ENCODE assay signal across 8 cellular contexts in the genomic region with DNA sequence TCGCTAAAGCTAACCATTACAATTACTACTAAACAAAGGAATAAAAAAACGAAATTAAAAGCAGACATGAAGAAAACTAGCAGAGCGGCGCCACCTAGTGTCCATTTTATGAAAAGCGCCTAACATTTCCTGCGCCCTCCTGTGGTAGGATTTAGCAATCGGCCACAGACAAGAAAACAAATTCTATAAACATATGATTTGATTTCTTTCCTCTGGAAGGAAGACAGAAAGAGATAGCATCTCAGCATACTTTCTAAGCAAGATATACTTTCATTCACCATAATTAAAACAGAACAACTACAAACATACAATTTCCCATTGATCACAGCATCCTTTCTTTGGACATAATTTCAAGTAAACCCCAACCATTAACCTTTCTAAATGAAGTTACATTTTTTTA.
DNase-seq lines count a peak whose midpoint lies in the region; ATAC-seq and TF ChIP-seq lines count a peak whose summit lies in the region.

No MANE protein-coding gene starts in this region.

- H3K9me3 ChIP-seq in skeletal muscle tissue (ENCODE audit: control insufficient read depth in 3 of 3, low read length in 3 of 3) = no peaks in the 10 kb centered on the region

- no peak for ATAC-seq in HG03108 (IDR thresholded peaks at IDR 0.05; ENCODE audit: unreplicated experiment)
- no peak for ATAC-seq in HG03521 (IDR thresholded peaks at IDR 0.05; ENCODE audit: unreplicated experiment)

- peaks cover 13 to 25% (median 21%) of the 10 kb centered on the region in 3 donors for H3K4me1 ChIP-seq in skeletal muscle tissue (ENCODE audit: control insufficient read depth in 3 of 3, insufficient read depth in 3 of 3, low read length in 3 of 3)

- H3K9ac ChIP-seq in skeletal muscle tissue (ENCODE audit: low read depth in 1 of 3, low read length in 3 of 3) = peak overlapping the region in 2 of 3 donors; percentile 35 to 57

- DNase-seq in GM06990 (ENCODE audit: extremely low read depth, insufficient read length) (peak; percentile 6), NCI-H1105 (lab: John Stamatoyannopoulos, UW) (peak; percentile 61), T-helper 2 cell (peak; percentile 15 to 65 (median 37)), astrocyte of the cerebellum (ENCODE audit: low read depth) (peak; percentile 63), hepatic stellate cell (ENCODE audit: low spot score) (peak; percentile 24)

- in situ Hi-C loops in astrocyte of the cerebellum (cut with HindIII; ENCODE audit: low sequenced_read_pairs) = no loop called here

- no peak overlapping the region for H3K4me3 ChIP-seq in GM06990 (replicated peaks; ENCODE audit: low read depth, low read length)
- no peak overlapping the region for H3K4me3 ChIP-seq in astrocyte of the cerebellum (ENCODE audit: low read depth, low read length)
- peak overlapping the region in 1 of 3 donors; percentile 49 for H3K4me3 ChIP-seq in skeletal muscle tissue (ENCODE audit: low read length in 3 of 3)

- TF ChIP-seq CTCF in GM06990 (IDR thresholded peaks at IDR 0.05; ENCODE audit: insufficient read depth, low read length, poor library complexity, severe bottlenecking) (peak; percentile 100), astrocyte of the cerebellum (IDR thresholded peaks at IDR 0.05; ENCODE audit: low read depth, low read length, missing control alignments) (peak; percentile 100)

- H3K27ac ChIP-seq in skeletal muscle tissue (ENCODE audit: low read depth, low read length) = no peak overlapping the region

- H3K36me3 ChIP-seq in GM06990 (ENCODE audit: control insufficient read depth, insufficient read depth, low read length) (no peaks in the 10 kb centered on the region), skeletal muscle tissue (ENCODE audit: control insufficient read depth in 3 of 3, insufficient read depth in 3 of 3, low read length in 3 of 3) (no peaks in the 10 kb centered on the region)

- H3K27me3 ChIP-seq in GM06990 (replicated peaks; ENCODE audit: control insufficient read depth, insufficient read depth, low read length) = no peaks in the 10 kb centered on the region; the same call in 1 of the 2 replicates
- no peaks in the 10 kb centered on the region for H3K27me3 ChIP-seq in skeletal muscle tissue (ENCODE audit: control insufficient read depth in 3 of 3, insufficient read depth in 3 of 3, low read length in 3 of 3)

Comparison
In these comparisons a context has a peak if more than half of its experiments do, and no peak if none do; other contexts are left out.
1. DNase-seq: peak in every context shown above with its lines; median percentile 63 in astrocyte of the cerebellum; 61 in NCI-H1105; 37 in T-helper 2 cell; 24 in hepatic stellate cell; 6 in GM06990.